Comparison of ENCODE assay signal across 8 cellular contexts in the genomic region with DNA sequence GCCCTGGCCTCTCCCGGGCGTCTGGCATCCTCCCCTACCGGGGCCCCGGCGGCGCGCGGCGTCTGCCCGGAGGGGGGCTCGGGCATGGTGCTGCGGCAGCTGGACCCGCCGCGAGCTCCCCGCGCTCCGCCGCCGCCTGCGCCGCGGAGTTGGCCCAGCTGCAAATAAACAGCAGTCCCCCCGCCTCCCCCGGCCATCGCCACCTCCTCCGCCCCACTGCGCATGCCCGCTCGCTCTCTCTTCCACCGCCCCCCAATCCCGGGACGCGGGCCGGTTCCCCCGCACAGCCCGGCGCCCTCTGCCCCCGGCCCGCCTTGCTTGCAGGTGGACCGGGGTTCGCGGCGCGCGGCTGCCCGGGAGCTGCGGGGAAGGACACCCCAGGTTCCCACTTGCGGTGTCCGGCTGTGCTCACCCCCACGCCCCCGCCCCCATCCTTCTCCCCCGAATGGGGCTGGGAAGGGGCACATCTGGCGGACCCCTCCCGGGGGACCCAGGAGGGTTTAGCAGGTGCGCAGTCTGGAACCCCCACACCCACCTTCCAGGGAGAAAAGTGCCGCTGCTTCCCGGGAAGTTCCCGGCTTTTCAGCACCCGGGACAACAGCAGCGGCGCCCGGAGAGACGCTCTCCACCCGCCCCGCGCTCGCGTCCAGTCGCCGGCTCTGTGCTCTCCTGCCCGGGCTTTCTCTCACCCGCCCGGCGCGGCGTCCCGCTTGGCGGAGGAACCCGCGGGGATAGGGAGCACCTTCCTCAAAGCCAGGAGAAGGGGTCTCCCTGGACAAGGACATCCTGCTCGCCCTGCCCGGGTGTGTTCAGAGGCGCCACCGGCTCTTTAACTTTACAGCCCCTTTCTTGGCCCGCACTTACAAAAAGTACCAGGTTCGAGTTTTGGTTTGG. TPM values are rescaled to one million over a fixed set of nuclear protein-coding genes. Genes with fewer than 3 reads are reported as not detected.
DNase-seq lines count a peak whose midpoint lies in the region; ATAC-seq, FAIRE-seq and TF ChIP-seq lines count a peak whose summit lies in the region.

A gene (minus strand): TSS at position 170 of the 894 bp plus-strand sequence. CDS start 191 bp downstream, outside the sequence.

- peak within 1 kb of the TSS; percentile 54 for H3K4me3 ChIP-seq in astrocyte (ENCODE audit: insufficient read depth, low read depth, low read length)

- TF ChIP-seq CTCF in astrocyte (IDR thresholded peaks at IDR 0.05; ENCODE audit: insufficient read depth, low read depth, low read length): no peak

- peak within 1 kb of the TSS; percentile 82 for H2AFZ ChIP-seq in astrocyte (ENCODE audit: low read depth, low read length)

- H3K9me3 ChIP-seq in astrocyte (ENCODE audit: insufficient read depth, low read depth, low read length): no peaks in the 10 kb centered on the region

- H3K4me1 ChIP-seq in astrocyte (ENCODE audit: insufficient read depth, low read length): peaks cover 10% of the 10 kb centered on the region

- no peaks in the 10 kb centered on the region for H3K79me2 ChIP-seq in astrocyte (ENCODE audit: insufficient read depth, low read length)

- peak within 1 kb of the TSS; percentile 70 for H3K9ac ChIP-seq in astrocyte (ENCODE audit: low read length)

- FAIRE-seq in astrocyte (lab: Jason Lieb, UNC): no peak

- H3K36me3 ChIP-seq in astrocyte (ENCODE audit: insufficient read depth, low read length): no peaks in the 10 kb centered on the region

- no peaks in the 10 kb centered on the region for H4K20me1 ChIP-seq in astrocyte (ENCODE audit: insufficient read depth, low read length)

- peaks cover 4% of the 10 kb centered on the region for H3K4me1 Mint-ChIP-seq in astrocyte (ENCODE audit: low read depth, unreplicated experiment)

- peaks cover 3% of the 10 kb centered on the region for H3K27me3 Mint-ChIP-seq in astrocyte (ENCODE audit: low read depth, unreplicated experiment)

- H3K27me3 ChIP-seq in astrocyte (ENCODE audit: insufficient read depth, low read length): peaks cover 24% of the 10 kb centered on the region

- no peaks in the 10 kb centered on the region for H3K36me3 Mint-ChIP-seq in astrocyte (ENCODE audit: low read depth, unreplicated experiment)

- peak within 1 kb of the TSS; percentile 26 for H3K27ac Mint-ChIP-seq in astrocyte (ENCODE audit: unreplicated experiment)

- DNase-seq in activated T-cell treated with anti-CD3 and anti-CD28 coated beads for 48 hours (ENCODE audit: low read depth) (peak; percentile 1), NCI-H1694 (lab: John Stamatoyannopoulos, UW) (peak; percentile 57), astrocyte (ENCODE audit: low read depth) (peak; percentile 51), hypothalamus (lab: John Stamatoyannopoulos, UW) (peak in 49 of 51 donors; percentile 24 to 88 (median 67)), putamen (ENCODE audit: low spot score) (peak; percentile 62)
- no peak for DNase-seq in activated T-cell treated with anti-CD3 and anti-CD28 coated beads, Interleukin-2, amount 50 U/mL, for 1 hour
- no peak for DNase-seq in activated effector memory CD4-positive, alpha-beta T cell treated with Interleukin-2 at 50 U/mL for 16 hours

- no peak for ATAC-seq in HG02870 (IDR thresholded peaks at IDR 0.05; ENCODE audit: unreplicated experiment)

- H3K9me3 Mint-ChIP-seq in astrocyte (ENCODE audit: unreplicated experiment): no peaks in the 10 kb centered on the region

- peak within 1 kb of the TSS; percentile 91 for H3K4me2 ChIP-seq in astrocyte (ENCODE audit: low read length)

- H3K4me3 Mint-ChIP-seq in astrocyte (ENCODE audit: unreplicated experiment): peak within 1 kb of the TSS; percentile 90

- no peak within 1 kb of the TSS for H3K27ac ChIP-seq in astrocyte (ENCODE audit: low read depth, low read length)

RNA-seq across cellular contexts. Expression of the gene that starts here (rescaled TPM):
- total RNA-seq in astrocyte: 4.7 and 5.0 TPM in 2 replicates

Comparison
In these comparisons a context has a peak if more than half of its experiments do, and no peak if none do; other contexts are left out.
1. DNase-seq: peak in activated T-cell treated with anti-CD3 and anti-CD28 coated beads for 48 hours (single experiment), NCI-H1694 (single experiment), astrocyte (single experiment), hypothalamus (49 of 51) and putamen (single experiment); none in activated T-cell treated with anti-CD3 and anti-CD28 coated beads, Interleukin-2, amount 50 U/mL, for 1 hour (single experiment) and activated effector memory CD4-positive, alpha-beta T cell treated with Interleukin-2 at 50 U/mL for 16 hours (single experiment).